Comparison of ENCODE assay signal across 1 cellular context in the genomic region with DNA sequence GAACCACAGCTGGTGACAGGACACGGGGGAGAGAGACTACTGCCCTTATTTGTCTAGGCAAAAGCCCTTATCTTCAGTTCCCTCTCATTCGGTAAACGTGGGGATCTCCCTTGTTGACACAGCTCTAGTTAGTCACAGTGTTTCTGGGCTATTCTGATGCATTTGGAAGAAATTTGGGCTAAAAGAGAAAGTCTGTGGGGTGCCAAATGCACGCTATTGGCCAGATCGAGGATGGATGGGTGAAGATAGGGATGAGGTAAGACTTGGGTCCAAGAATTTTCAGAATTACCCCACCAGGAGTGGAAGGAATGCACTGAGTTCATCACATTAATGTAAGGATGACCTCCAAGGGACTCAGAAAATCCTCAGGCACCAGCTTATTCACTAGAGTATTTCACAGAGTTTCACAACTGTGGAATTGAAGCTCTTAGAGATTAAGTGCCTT.
A peak's percentile ranks its signal among the peaks of the same experiment; 100 is the strongest.
TF ChIP-seq lines count a peak whose summit lies in the region.

No MANE protein-coding gene starts in this region.

TF ChIP-seq in HepG2, 621 proteins besides CTCF, POLR2A, EP300 and RAD21 (continued from another document):
- no peak for TF ChIP-seq GTF3A (CRISPR knock-in tag; conservative IDR thresholded peaks at IDR 0.05)
- TF ChIP-seq ZBTB21 (CRISPR knock-in tag; IDR thresholded peaks at IDR 0.05), result no peak
- TF ChIP-seq ZNF674 (CRISPR knock-in tag; IDR thresholded peaks at IDR 0.05; ENCODE audit: low read depth), result no peak
- TF ChIP-seq AFF4 (CRISPR knock-in tag; IDR thresholded peaks at IDR 0.05), result no peak
- TF ChIP-seq ZBTB10 (CRISPR knock-in tag; IDR thresholded peaks at IDR 0.05; ENCODE audit: borderline replicate concordance), result no peak
- peak; percentile 17; the same call in 1 of the 2 replicates for TF ChIP-seq HOXA3 (CRISPR knock-in tag; IDR thresholded peaks at IDR 0.05)
- no peak for TF ChIP-seq HNRNPK (IDR thresholded peaks at IDR 0.05; ENCODE audit: low read depth, low read length, poor library complexity, severe bottlenecking)
- TF ChIP-seq, protein P1, sequence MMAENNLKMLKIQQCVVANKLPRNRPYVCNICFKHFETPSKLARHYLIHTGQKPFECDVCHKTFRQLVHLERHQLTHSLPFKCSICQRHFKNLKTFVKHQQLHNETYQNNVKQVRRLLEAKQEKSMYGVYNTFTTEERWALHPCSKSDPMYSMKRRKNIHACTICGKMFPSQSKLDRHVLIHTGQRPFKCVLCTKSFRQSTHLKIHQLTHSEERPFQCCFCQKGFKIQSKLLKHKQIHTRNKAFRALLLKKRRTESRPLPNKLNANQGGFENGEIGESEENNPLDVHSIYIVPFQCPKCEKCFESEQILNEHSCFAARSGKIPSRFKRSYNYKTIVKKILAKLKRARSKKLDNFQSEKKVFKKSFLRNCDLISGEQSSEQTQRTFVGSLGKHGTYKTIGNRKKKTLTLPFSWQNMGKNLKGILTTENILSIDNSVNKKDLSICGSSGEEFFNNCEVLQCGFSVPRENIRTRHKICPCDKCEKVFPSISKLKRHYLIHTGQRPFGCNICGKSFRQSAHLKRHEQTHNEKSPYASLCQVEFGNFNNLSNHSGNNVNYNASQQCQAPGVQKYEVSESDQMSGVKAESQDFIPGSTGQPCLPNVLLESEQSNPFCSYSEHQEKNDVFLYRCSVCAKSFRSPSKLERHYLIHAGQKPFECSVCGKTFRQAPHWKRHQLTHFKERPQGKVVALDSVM (CRISPR knock-in tag; IDR thresholded peaks at IDR 0.05), result no peak
- TF ChIP-seq FOXP4 (CRISPR knock-in tag; IDR thresholded peaks at IDR 0.05), result peak; percentile 15; the same call in 1 of the 2 replicates
- no peak for TF ChIP-seq ATF7 (IDR thresholded peaks at IDR 0.05)
- no peak for TF ChIP-seq ATF7 (CRISPR knock-in tag; IDR thresholded peaks at IDR 0.05)
- TF ChIP-seq MLLT10 (CRISPR knock-in tag; IDR thresholded peaks at IDR 0.05), result no peak
- TF ChIP-seq KDM1A (CRISPR knock-in tag; IDR thresholded peaks at IDR 0.05), result no peak
- TF ChIP-seq DMAP1 (CRISPR knock-in tag; IDR thresholded peaks at IDR 0.05), result no peak
- 0 out of 2 replicates have a peak, but pooled peaks have one; percentile 5 for TF ChIP-seq FOSL2 (CRISPR knock-in tag; IDR thresholded peaks at IDR 0.05)
- no peak for TF ChIP-seq ZNF207 (IDR thresholded peaks at IDR 0.05; ENCODE audit: borderline replicate concordance)
- peak; percentile 49; the same call in 1 of the 2 replicates for TF ChIP-seq PITX1 (CRISPR knock-in tag; IDR thresholded peaks at IDR 0.05)
- no peak for TF ChIP-seq ZNF556 (CRISPR knock-in tag; IDR thresholded peaks at IDR 0.05; ENCODE audit: borderline replicate concordance)
- TF ChIP-seq ZNF83 (CRISPR knock-in tag; IDR thresholded peaks at IDR 0.05; ENCODE audit: borderline replicate concordance), result no peak
- no peak for TF ChIP-seq SP140L (CRISPR knock-in tag; IDR thresholded peaks at IDR 0.05; ENCODE audit: borderline replicate concordance)
- TF ChIP-seq, protein P2, sequence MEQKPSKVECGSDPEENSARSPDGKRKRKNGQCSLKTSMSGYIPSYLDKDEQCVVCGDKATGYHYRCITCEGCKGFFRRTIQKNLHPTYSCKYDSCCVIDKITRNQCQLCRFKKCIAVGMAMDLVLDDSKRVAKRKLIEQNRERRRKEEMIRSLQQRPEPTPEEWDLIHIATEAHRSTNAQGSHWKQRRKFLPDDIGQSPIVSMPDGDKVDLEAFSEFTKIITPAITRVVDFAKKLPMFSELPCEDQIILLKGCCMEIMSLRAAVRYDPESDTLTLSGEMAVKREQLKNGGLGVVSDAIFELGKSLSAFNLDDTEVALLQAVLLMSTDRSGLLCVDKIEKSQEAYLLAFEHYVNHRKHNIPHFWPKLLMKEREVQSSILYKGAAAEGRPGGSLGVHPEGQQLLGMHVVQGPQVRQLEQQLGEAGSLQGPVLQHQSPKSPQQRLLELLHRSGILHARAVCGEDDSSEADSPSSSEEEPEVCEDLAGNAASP (CRISPR knock-in tag; IDR thresholded peaks at IDR 0.05; ENCODE audit: borderline replicate concordance), result no peak
- TF ChIP-seq SP4 (CRISPR knock-in tag; IDR thresholded peaks at IDR 0.05), result no peak
- TF ChIP-seq SIN3A (IDR thresholded peaks at IDR 0.05; ENCODE audit: borderline replicate concordance, low read depth, low read length), result no peak
- no peak for TF ChIP-seq MYC (CRISPR knock-in tag; IDR thresholded peaks at IDR 0.05; ENCODE audit: borderline replicate concordance)
- TF ChIP-seq, protein P3, sequence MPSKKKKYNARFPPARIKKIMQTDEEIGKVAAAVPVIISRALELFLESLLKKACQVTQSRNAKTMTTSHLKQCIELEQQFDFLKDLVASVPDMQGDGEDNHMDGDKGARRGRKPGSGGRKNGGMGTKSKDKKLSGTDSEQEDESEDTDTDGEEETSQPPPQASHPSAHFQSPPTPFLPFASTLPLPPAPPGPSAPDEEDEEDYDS (CRISPR knock-in tag; IDR thresholded peaks at IDR 0.05), result no peak
- no peak for TF ChIP-seq ZNF792 (CRISPR knock-in tag; IDR thresholded peaks at IDR 0.05)
- TF ChIP-seq ARNTL (CRISPR knock-in tag; IDR thresholded peaks at IDR 0.05), result no peak
- no peak for TF ChIP-seq ZNF530 (CRISPR knock-in tag; IDR thresholded peaks at IDR 0.05; ENCODE audit: low read depth)
- TF ChIP-seq SYNCRIP (IDR thresholded peaks at IDR 0.05; ENCODE audit: insufficient read depth, low read depth, low read length), result no peak
- no peak for TF ChIP-seq ZBTB25 (CRISPR knock-in tag; IDR thresholded peaks at IDR 0.05)
- no peak for TF ChIP-seq KLF11 (CRISPR knock-in tag; IDR thresholded peaks at IDR 0.05)
TF ChIP-seq in HepG2: peak in this region for 10.
